Comparison of ENCODE assay signal across 24 cellular contexts in genomic region chr7:28937103-28937502, GRCh38. TPM values are rescaled to one million over a fixed set of nuclear protein-coding genes. Genes with fewer than 3 reads are reported as not detected.
DNase-seq lines count a peak whose midpoint lies in the region; ATAC-seq, FAIRE-seq and TF ChIP-seq lines count a peak whose summit lies in the region.
"Had no signal": no experiment of that assay in that cellular context is flagged by ENCODE, and none has a peak within 500 bp of the region (broad histone marks: within the 10 kb centered on the region; RNA-seq: fewer than 3 reads in every experiment).

No MANE protein-coding gene starts in this region.

- peaks cover 3% of the 10 kb centered on the region for H3K9me3 ChIP-seq in trophoblast cell (ENCODE audit: insufficient read depth, low read depth, low read length)
- H3K9me3 ChIP-seq: BE2C, HAP-1 had no signal

- H2AK5ac ChIP-seq in trophoblast cell (ENCODE audit: low read length), result no peak overlapping the region

- no peak overlapping the region for H3K27ac ChIP-seq in trophoblast cell (ENCODE audit: low read depth, low read length)
- H3K27ac ChIP-seq: 22Rv1; BLaER1 treated with 17β-estradiol and CSF1 and Interleukin-3, amounts not matched to agents 10 nM and 100 nM had no signal

- TF ChIP-seq CTCF in AG10803 (conservative IDR thresholded peaks at IDR 0.05; ENCODE audit: low read length), result no peak

- no peak overlapping the region for H3K23ac ChIP-seq in trophoblast cell (ENCODE audit: low read length)

- H4K91ac ChIP-seq in trophoblast cell (ENCODE audit: low read depth, low read length), result no peak overlapping the region

- DNase-seq in AG10803 (ENCODE audit: low read depth), result peak; percentile 21
- peak; percentile 84 for DNase-seq in NCI-H226
- DNase-seq in trophoblast cell, result peak; percentile 74 to 93
- no peak for DNase-seq in RCC 7860 (ENCODE audit: low spot score)
- DNase-seq in NCI-H1694 treated with DMSO at 0.1 percent for 48 hours (lab: John Stamatoyannopoulos, UW), result no peak
- DNase-seq: AML-193; BE2C; CD4-positive, alpha-beta T cell; CD8-positive, alpha-beta memory T cell; DMS 273 treated with DMSO at 0.1 percent for 48 hours; DMS79; GF-D8; GOT3; HFFc6 had no signal

- peaks cover 7% of the 10 kb centered on the region for H3K79me1 ChIP-seq in trophoblast cell (ENCODE audit: low read length)

- H4K12ac ChIP-seq in trophoblast cell (ENCODE audit: low read depth, low read length), result no peak overlapping the region

- no peak overlapping the region for H2BK12ac ChIP-seq in trophoblast cell (ENCODE audit: low read length)

- no peak overlapping the region for H3K14ac ChIP-seq in trophoblast cell (ENCODE audit: low read length)

- no peak overlapping the region for H2BK5ac ChIP-seq in trophoblast cell (ENCODE audit: low read depth, low read length, poor library complexity)

- WGBS in trophoblast cell (ENCODE audit: extremely low coverage, insufficient coverage, insufficient read length), result no CpG with 5 or more reads among the region's 6 CpGs

- no peaks in the 10 kb centered on the region for H3K36me3 ChIP-seq in trophoblast cell (ENCODE audit: control insufficient read depth in 1 of 2, insufficient read depth in 2 of 2, low read length in 2 of 2)
- H3K36me3 ChIP-seq: BE2C; BLaER1 treated with 17β-estradiol and CSF1 and Interleukin-3, amounts not matched to agents 10 nM and 100 nM; HAP-1 had no signal

- ATAC-seq in HG03108 (IDR thresholded peaks at IDR 0.05; ENCODE audit: unreplicated experiment), result no peak

- no peak overlapping the region for H3K4ac ChIP-seq in trophoblast cell (ENCODE audit: low read depth, low read length)

- no peak for FAIRE-seq in RCC 7860 (lab: Jason Lieb, UNC)
- FAIRE-seq: A204.1, D721Med, GM12891, GM18507, H54 had no signal

- H3K4me3 ChIP-seq in AG10803 (ENCODE audit: low read length) (no peak overlapping the region), trophoblast cell (ENCODE audit: low read depth, low read length) (no peak overlapping the region)
- H3K4me3 ChIP-seq: BLaER1 treated with 17β-estradiol and CSF1 and Interleukin-3, amounts not matched to agents 10 nM and 100 nM; HAP-1 had no signal

- H2BK120ac ChIP-seq in trophoblast cell (ENCODE audit: insufficient read depth, low read length, poor library complexity), result no peak overlapping the region

- H4K8ac ChIP-seq in trophoblast cell (ENCODE audit: low read depth, low read length), result no peak overlapping the region

- H3K27me3 ChIP-seq in trophoblast cell (ENCODE audit: insufficient read depth, low read length), result no peaks in the 10 kb centered on the region
- H3K27me3 ChIP-seq: BE2C had no signal

- no peak overlapping the region for H3K18ac ChIP-seq in trophoblast cell (ENCODE audit: low read length)

- H3K9ac ChIP-seq in trophoblast cell (ENCODE audit: low read length), result no peak overlapping the region
- H3K9ac ChIP-seq: BLaER1 treated with 17β-estradiol and CSF1 and Interleukin-3, amounts not matched to agents 10 nM and 100 nM had no signal

- H3K79me2 ChIP-seq in trophoblast cell (ENCODE audit: control insufficient read depth, insufficient read depth, low read length, poor library complexity), result no peaks in the 10 kb centered on the region

- H3K4me1 ChIP-seq in trophoblast cell (ENCODE audit: control insufficient read depth in 1 of 2, insufficient read depth in 2 of 2, low read length in 2 of 2), result peaks cover 12 to 20% of the 10 kb centered on the region in 2 experiments

- no peak overlapping the region for H2AFZ ChIP-seq in trophoblast cell (ENCODE audit: insufficient read depth, low read length, poor library complexity)

- H3K4me2 ChIP-seq in trophoblast cell (ENCODE audit: low read length), result no peak overlapping the region

RNA-seq across cellular contexts. Expression of gene TRIL, which starts 21.0 kb away (rescaled TPM):
- polyA plus RNA-seq in trophoblast cell (2013), result 24.9 and 29.2 TPM in 2 replicates
- polyA plus RNA-seq: CD14-positive monocyte; CD8-positive, alpha-beta memory T cell had no signal

Comparison
In these comparisons a context has a peak if more than half of its experiments do, and no peak if none do; other contexts are left out.
1. DNase-seq: peak in AG10803 (single experiment), NCI-H226 (single experiment) and trophoblast cell (2 of 2); none in RCC 7860 (single experiment) and NCI-H1694 treated with DMSO at 0.1 percent for 48 hours (single experiment).